Comparison of ENCODE assay signal across 1 cellular context in genomic region chr16:28377108-28377625, GRCh38. TPM values are rescaled to one million over a fixed set of nuclear protein-coding genes. Genes with fewer than 3 reads are reported as not detected.
"Had no signal": no experiment of that assay in that cellular context is flagged by ENCODE, and none has a peak within 500 bp of the region (broad histone marks: within the 10 kb centered on the region; RNA-seq: fewer than 3 reads in every experiment).

No MANE protein-coding gene starts in this region.

RNA-seq across cellular contexts. Expression of gene EIF3CL, which starts 26.5 kb away (rescaled TPM):
- total RNA-seq: H1 had no signal
